Comparison of ENCODE assay signal across 24 cellular contexts in the genomic region with DNA sequence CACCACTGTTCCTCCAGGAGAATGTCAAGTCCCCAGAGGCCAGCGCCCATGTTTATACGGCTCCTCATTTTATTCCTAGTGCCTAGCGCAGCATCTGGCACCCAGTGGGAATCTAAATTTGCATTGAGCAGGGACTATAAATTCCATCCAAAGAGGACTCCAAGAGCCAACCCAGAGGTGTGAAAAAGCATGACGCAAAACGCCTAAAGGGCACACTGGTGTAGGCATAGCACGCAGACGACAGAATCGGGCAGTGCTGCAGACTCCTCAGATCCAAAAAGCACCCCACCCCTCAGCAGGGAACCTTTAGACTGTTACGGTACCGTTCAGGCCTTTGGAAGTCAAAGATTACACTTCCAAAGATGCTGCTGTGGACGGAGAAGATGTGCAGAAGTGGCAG. TPM values are rescaled to one million over a fixed set of nuclear protein-coding genes. Genes with fewer than 3 reads are reported as not detected.
"Had no signal": no experiment of that assay in that cellular context is flagged by ENCODE, and none has a peak within 500 bp of the region (broad histone marks: within the 10 kb centered on the region; RNA-seq: fewer than 3 reads in every experiment).

No MANE protein-coding gene starts in this region.

- ATAC-seq: activated CD4-positive, CD25-positive, alpha-beta regulatory T cell treated with anti-CD3 and anti-CD28 coated beads, Interleukin-2, amount 50 U/mL, for 24 hours; activated CD8-positive, alpha-beta T cell treated with anti-CD3 and anti-CD28 coated beads for 36 hours; activated T-cell treated with anti-CD3 and anti-CD28 coated beads, Interleukin-2, amount 50 U/mL, for 72 hours; Panc1; SK-N-SH treated with all-trans-retinoic acid at 6 μM for 48 hours had no signal

- DNase-seq: activated CD4-positive, alpha-beta T cell treated with anti-CD3 and anti-CD28 coated beads for 4 hours; activated CD8-positive, alpha-beta memory T cell treated with anti-CD3 and anti-CD28 coated beads, Interleukin-2, amount 50 U/mL, for 4 hours; activated CD8-positive, alpha-beta T cell treated with anti-CD3 and anti-CD28 coated beads for 36 hours; activated naive CD4-positive, alpha-beta T cell treated with anti-CD3 and anti-CD28 coated beads, Interleukin-2, amount 50 U/mL, for 16 hours; activated naive CD8-positive, alpha-beta T cell treated with anti-CD3 and anti-CD28 coated beads, Interleukin-2, amount 10 ng/mL, durations not matched to agents 7 days and 5 days; activated T-cell treated with anti-CD3 and anti-CD28 coated beads, Interleukin-2, amount 50 U/mL, for 72 hours; adrenal gland; MV-4-11; NCI-H1092 treated with DMSO at 0.1 percent for 48 hours; NCI-H1417 treated with DMSO at 0.1 percent for 48 hours; NCI-H1694; NCI-H2029; NCI-H2227 treated with DMSO at 0.1 percent for 48 hours; NCI-H446 treated with DMSO at 0.1 percent for 48 hours; NCI-H69; NK-92 treated with Interleukin-12 subunit alpha and Interleukin-12 subunit beta, amount 100 ng/mL, for 24 hours; OCI-M1; RPMI8226; SHP77 had no signal

RNA-seq across cellular contexts. Expression of a gene that starts 19.5 kb away (rescaled TPM):
- total RNA-seq: activated naive CD8-positive, alpha-beta T cell treated with anti-CD3 and anti-CD28 coated beads, Interleukin-2, amount 10 ng/mL, durations not matched to agents 7 days and 5 days; MCF 10A; SJSA1 had no signal
